In genomic region chr1:201703646-201704438, GRCh38 we compare ENCODE assay signal across 8 cellular contexts.
DNase-seq lines count a peak whose midpoint lies in the region; ATAC-seq and TF ChIP-seq lines count a peak whose summit lies in the region.

No MANE protein-coding gene starts in this region.

- H3K4me1 ChIP-seq in ACC112 (ENCODE audit: control insufficient read depth, insufficient read depth, low read length, unreplicated experiment) = peaks cover 35% of the 10 kb centered on the region
- peaks cover 13 to 47% (median 26%) of the 10 kb centered on the region in 9 donors for H3K4me1 ChIP-seq in heart right ventricle
- H3K4me1 ChIP-seq in psoas muscle = peaks cover 24% of the 10 kb centered on the region

- H3K27me3 ChIP-seq in ACC112 (ENCODE audit: insufficient read depth, low read length) (no peaks in the 10 kb centered on the region), heart right ventricle (no peaks in the 10 kb centered on the region), psoas muscle (ENCODE audit: insufficient read depth in 3 of 3, low read length in 2 of 3) (no peaks in the 10 kb centered on the region)

- WGBS in heart right ventricle, 2 donors = 16 to 21% methylated on average over 23 of the region's 23 CpGs
- 10 to 18% (median 11%) methylated on average over 23 of the region's 23 CpGs for WGBS in psoas muscle, 3 donors

- DNase-seq in NCI-H1105 (lab: John Stamatoyannopoulos, UW) = peak; percentile 86
- DNase-seq in SW480 (ENCODE audit: low spot score) = peak; percentile 60
- peak; percentile 63 for DNase-seq in amniotic epithelial cell (ENCODE audit: low read depth)
- DNase-seq in heart right ventricle = peak; percentile 85 to 90
- DNase-seq in psoas muscle = peak; percentile 84 to 91
- peak; percentile 86 for DNase-seq in ureter (ENCODE audit: low spot score)

- intact Hi-C loops in heart right ventricle (cut with DNase I) (loop anchor here (1.0 to 5.0 kb wide), 7 partner anchors 57 to 174 kb away; no protein-coding TSS in a partner anchor), psoas muscle (cut with DNase I) (loop anchor here (1.0 kb wide), 1 partner anchor 145 kb away; no protein-coding TSS in a partner anchor)

- H3K36me3 ChIP-seq in ACC112 (ENCODE audit: insufficient read depth, low read length) (0 out of 2 replicates have a peak, but pooled peaks cover 6% of the 10 kb centered on the region), heart right ventricle (peaks cover 0 to 9% (median 0%) of the 10 kb centered on the region in 9 donors), psoas muscle (ENCODE audit: insufficient read depth in 1 of 2, low read depth in 1 of 2) (no peaks in the 10 kb centered on the region)

- peak overlapping the region; percentile 76 for H3K27ac ChIP-seq in ACC112 (ENCODE audit: low read depth, low read length)
- H3K27ac ChIP-seq in heart right ventricle = peak overlapping the region in 9 of 10 donors; percentile 20 to 81 (median 54)
- peak overlapping the region; percentile 42 for H3K27ac ChIP-seq in psoas muscle

- H3K79me2 ChIP-seq in ACC112 (ENCODE audit: control insufficient read depth, insufficient read depth, low read length, unreplicated experiment) = peaks cover 49% of the 10 kb centered on the region

- ATAC-seq in GM19035 (IDR thresholded peaks at IDR 0.05; ENCODE audit: unreplicated experiment) (peak; percentile 71), heart right ventricle (peak; percentile 89 to 94 (median 90)), psoas muscle (peak; percentile 89 to 95 (median 93))

- H3K4me3 ChIP-seq in ACC112 (ENCODE audit: low read depth, low read length) (peak overlapping the region; percentile 8; the same call in 1 of the 2 replicates), heart right ventricle (no peak overlapping the region), psoas muscle (no peak overlapping the region)

- TF ChIP-seq CTCF in heart right ventricle (IDR thresholded peaks at IDR 0.05) (peak; percentile 93 to 99 (median 98)), psoas muscle (IDR thresholded peaks at IDR 0.05) (peak; percentile 98)

- H3K9me3 ChIP-seq in heart right ventricle (no peaks in the 10 kb centered on the region), psoas muscle (peaks cover 3% of the 10 kb centered on the region)

- no peak overlapping the region for H2AFZ ChIP-seq in ACC112 (ENCODE audit: low read length, unreplicated experiment)
